Comparison of ENCODE assay signal across 10 cellular contexts in the genomic region with DNA sequence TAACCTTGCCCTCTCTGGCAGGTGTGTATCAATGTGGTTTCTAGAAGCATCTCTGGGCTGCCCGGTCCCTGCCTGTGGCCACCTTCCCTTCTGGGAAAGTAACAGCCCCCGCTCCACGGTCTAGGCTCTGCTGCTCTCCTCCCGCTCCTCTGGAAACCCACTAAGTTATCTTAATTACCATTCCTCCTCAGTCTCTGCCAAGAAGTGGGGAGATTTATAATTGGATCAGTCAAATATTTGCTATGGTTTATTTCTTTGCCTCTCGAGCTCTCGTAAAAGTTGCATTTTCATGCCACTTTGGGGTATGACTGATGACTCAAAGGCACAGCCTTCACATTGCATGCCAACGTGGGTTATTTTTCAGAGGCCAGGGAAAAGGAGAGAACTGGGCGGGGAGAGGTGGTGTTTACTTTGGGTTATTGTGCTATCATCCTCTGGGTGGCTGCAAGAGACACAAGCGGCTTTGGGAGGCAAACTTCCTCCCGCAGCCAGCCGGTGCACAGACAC.
DNase-seq lines count a peak whose midpoint lies in the region; ATAC-seq and TF ChIP-seq lines count a peak whose summit lies in the region.
"Had no signal": no experiment of that assay in that cellular context is flagged by ENCODE, and none has a peak within 500 bp of the region (broad histone marks: within the 10 kb centered on the region; RNA-seq: fewer than 3 reads in every experiment).

No MANE protein-coding gene starts in this region.

- no peak overlapping the region for H3K27ac ChIP-seq in WERI-Rb-1

- in situ Hi-C loops in Caki2 (cut with HindIII; ENCODE audit: low pct_unique_long_range_greater_than_20kb, low sequenced_read_pairs) = no loop called here

- no peaks in the 10 kb centered on the region for H3K9me3 ChIP-seq in WERI-Rb-1 (ENCODE audit: severe bottlenecking)

- no peak overlapping the region for H3K4me3 ChIP-seq in WERI-Rb-1 (ENCODE audit: low read depth, low read length)

- DNase-seq in Caki2 (ENCODE audit: low read depth) (peak; percentile 94), HT1080 (ENCODE audit: low read depth) (peak; percentile 89), amniotic epithelial cell (ENCODE audit: low read depth) (peak; percentile 93), mucosa of gallbladder (ENCODE audit: low spot score) (peak; percentile 17), NOMO-1 (lab: John Stamatoyannopoulos, UW; ENCODE audit: unreplicated experiment in 2 of 2) (no peak), WERI-Rb-1 (no peak), D341Med (ENCODE audit: low spot score) (no peak)
- DNase-seq: midbrain, NCI-H446 treated with DMSO at 0.1 percent for 48 hours had no signal

- no peak for TF ChIP-seq CTCF in WERI-Rb-1 (IDR thresholded peaks at IDR 0.05; ENCODE audit: low read depth, low read length)

- no peak for ATAC-seq in GM21825 (IDR thresholded peaks at IDR 0.05; ENCODE audit: unreplicated experiment)

- no peaks in the 10 kb centered on the region for H3K27me3 ChIP-seq in WERI-Rb-1 (ENCODE audit: insufficient read depth, low read depth, severe bottlenecking)

- no peaks in the 10 kb centered on the region for H3K36me3 ChIP-seq in WERI-Rb-1

Comparison
In these comparisons a context has a peak if more than half of its experiments do, and no peak if none do; other contexts are left out.
1. DNase-seq: peak in Caki2 (single experiment), HT1080 (single experiment), amniotic epithelial cell (single experiment) and mucosa of gallbladder (single experiment); none in NOMO-1 (0 of 2), WERI-Rb-1 (single experiment) and D341Med (single experiment).